ENCODE assay signal across 8 cellular contexts in the genomic region with DNA sequence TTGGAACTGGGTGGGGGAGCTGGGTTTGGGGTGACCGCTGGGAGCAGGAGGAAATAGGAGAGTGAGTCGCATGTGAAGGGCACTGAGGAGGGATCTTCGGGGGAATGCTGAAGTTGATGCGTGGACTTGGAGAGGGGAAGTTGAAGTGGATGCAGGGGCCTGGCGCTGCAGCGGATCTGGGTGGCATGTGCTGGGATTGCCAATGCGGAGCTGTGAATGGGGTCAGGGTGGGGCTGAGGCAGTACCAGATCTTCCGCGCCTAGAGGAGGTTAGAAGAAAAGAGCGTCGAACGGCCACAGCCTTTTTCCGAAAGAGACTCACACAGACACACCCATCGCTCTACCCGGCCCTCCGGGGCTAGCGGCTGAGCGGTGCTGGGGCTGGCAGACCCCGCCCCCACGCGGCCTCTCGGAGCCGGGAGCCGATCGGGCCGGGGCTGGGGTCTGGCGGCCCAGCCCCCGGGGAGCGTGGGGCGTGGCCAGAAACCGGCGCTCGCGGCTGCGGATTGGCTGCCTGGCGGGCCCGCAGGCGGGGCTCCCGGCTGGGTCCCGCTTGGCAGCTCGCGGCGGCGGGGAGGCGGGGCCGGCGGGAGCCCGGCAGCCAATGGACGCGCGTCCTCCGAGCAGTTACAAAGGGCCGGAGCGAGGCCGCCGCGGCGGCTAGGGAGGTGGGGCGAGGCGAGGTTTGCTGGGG. TPM values are rescaled to one million over a fixed set of nuclear protein-coding genes. Genes with fewer than 3 reads are reported as not detected.
A peak's percentile ranks its signal among the peaks of the same experiment; 100 is the strongest.
DNase-seq lines count a peak whose midpoint lies in the region; ATAC-seq and TF ChIP-seq lines count a peak whose summit lies in the region.

A gene (plus strand): TSS at position 655 of the 693 bp plus-strand sequence. CDS start 93 bp downstream, outside the sequence.

- no peaks in the 10 kb centered on the region for H3K36me3 ChIP-seq in suprapubic skin

- no peaks in the 10 kb centered on the region; the same call in none of the 2 replicates for H3K27me3 Mint-ChIP-seq in HFFc6 (ENCODE audit: insufficient read depth)
- H3K27me3 Mint-ChIP-seq in activated naive CD4-positive, alpha-beta T cell treated with anti-CD3 and anti-CD28 coated beads, Interleukin-2, amount 50 U/mL, for 24 hours, result no peaks in the 10 kb centered on the region

- H3K36me3 Mint-ChIP-seq in HFFc6 (ENCODE audit: low read depth), result no peaks in the 10 kb centered on the region; the same call in 1 of the 2 replicates
- no peaks in the 10 kb centered on the region for H3K36me3 Mint-ChIP-seq in activated naive CD4-positive, alpha-beta T cell treated with anti-CD3 and anti-CD28 coated beads, Interleukin-2, amount 50 U/mL, for 24 hours

- H3K9me3 Mint-ChIP-seq in HFFc6, result no peaks in the 10 kb centered on the region
- no peaks in the 10 kb centered on the region for H3K9me3 Mint-ChIP-seq in activated naive CD4-positive, alpha-beta T cell treated with anti-CD3 and anti-CD28 coated beads, Interleukin-2, amount 50 U/mL, for 24 hours

- ATAC-seq in SK-N-SH treated with all-trans-retinoic acid at 6 μM for 48 hours, result peak; percentile 87

- peaks cover 46% of the 10 kb centered on the region for H3K4me1 ChIP-seq in suprapubic skin

- TF ChIP-seq POLR2A in suprapubic skin (IDR thresholded peaks at IDR 0.05), result peak; percentile 79 to 86

- peak; percentile 32; the same call in 1 of the 2 replicates for TF ChIP-seq CTCF in HFFc6 (IDR thresholded peaks at IDR 0.05)
- TF ChIP-seq CTCF in suprapubic skin (IDR thresholded peaks at IDR 0.05), result peak in 1 of 2 donors; percentile 17

- H3K4me1 Mint-ChIP-seq in HFFc6 (ENCODE audit: low read depth), result peaks cover 56% of the 10 kb centered on the region
- peaks cover 62% of the 10 kb centered on the region for H3K4me1 Mint-ChIP-seq in activated naive CD4-positive, alpha-beta T cell treated with anti-CD3 and anti-CD28 coated beads, Interleukin-2, amount 50 U/mL, for 24 hours

- no peaks in the 10 kb centered on the region for H3K27me3 ChIP-seq in suprapubic skin

- peak within 1 kb of the TSS; percentile 92 for H3K4me3 Mint-ChIP-seq in HFFc6
- peak within 1 kb of the TSS; percentile 91 for H3K4me3 Mint-ChIP-seq in activated naive CD4-positive, alpha-beta T cell treated with anti-CD3 and anti-CD28 coated beads, Interleukin-2, amount 50 U/mL, for 24 hours

- peak within 1 kb of the TSS; percentile 72 for H3K4me3 ChIP-seq in suprapubic skin

- DNase-seq in GM04503 (ENCODE audit: low read depth) (peak; percentile 53), HFFc6 (peak; percentile 83), NAMALWA (ENCODE audit: low spot score) (peak; percentile 95), globus pallidus (ENCODE audit: low spot score) (peak; percentile 94), occipital lobe (lab: John Stamatoyannopoulos, UW) (peak; percentile 91), suprapubic skin (ENCODE audit: low spot score in 2 of 2) (peak; percentile 91 to 93)

- peak within 1 kb of the TSS; percentile 84 for H3K27ac Mint-ChIP-seq in HFFc6
- H3K27ac Mint-ChIP-seq in activated naive CD4-positive, alpha-beta T cell treated with anti-CD3 and anti-CD28 coated beads, Interleukin-2, amount 50 U/mL, for 24 hours, result peak within 1 kb of the TSS; percentile 85

- 0% methylated on average over 33 of the region's 60 CpGs for WGBS in suprapubic skin

- TF ChIP-seq EP300 in suprapubic skin (IDR thresholded peaks at IDR 0.05), result no peak

- peak within 1 kb of the TSS; percentile 93 for H3K27ac ChIP-seq in suprapubic skin

- no peaks in the 10 kb centered on the region for H3K9me3 ChIP-seq in suprapubic skin

TF ChIP-seq in SK-N-SH treated with all-trans-retinoic acid at 6 μM for 48 hours, 23 proteins besides CTCF, POLR2A, EP300 and RAD21:
- TF ChIP-seq ISL1 (CRISPR knock-in tag; IDR thresholded peaks at IDR 0.05) (no peak), ZFP30 (CRISPR knock-in tag; IDR thresholded peaks at IDR 0.05) (no peak), ZNF70 (CRISPR knock-in tag; IDR thresholded peaks at IDR 0.05) (no peak), ESRRG (CRISPR knock-in tag; IDR thresholded peaks at IDR 0.05) (no peak), TOX (CRISPR knock-in tag; IDR thresholded peaks at IDR 0.05; ENCODE audit: borderline replicate concordance) (no peak), ZNF565 (CRISPR knock-in tag; conservative IDR thresholded peaks at IDR 0.05; ENCODE audit: low read depth) (no peak), ZFP3 (CRISPR knock-in tag; IDR thresholded peaks at IDR 0.05) (no peak), OSR1 (CRISPR knock-in tag; IDR thresholded peaks at IDR 0.05) (no peak), RARB (CRISPR knock-in tag; IDR thresholded peaks at IDR 0.05) (no peak), ZC3H10 (CRISPR knock-in tag; IDR thresholded peaks at IDR 0.05) (no peak), BACH2 (CRISPR knock-in tag; IDR thresholded peaks at IDR 0.05; ENCODE audit: borderline replicate concordance) (no peak), ARNTL (CRISPR knock-in tag; IDR thresholded peaks at IDR 0.05; ENCODE audit: borderline replicate concordance, low read depth) (no peak), CSDC2 (CRISPR knock-in tag; IDR thresholded peaks at IDR 0.05) (no peak)
- TF ChIP-seq, protein P1, sequence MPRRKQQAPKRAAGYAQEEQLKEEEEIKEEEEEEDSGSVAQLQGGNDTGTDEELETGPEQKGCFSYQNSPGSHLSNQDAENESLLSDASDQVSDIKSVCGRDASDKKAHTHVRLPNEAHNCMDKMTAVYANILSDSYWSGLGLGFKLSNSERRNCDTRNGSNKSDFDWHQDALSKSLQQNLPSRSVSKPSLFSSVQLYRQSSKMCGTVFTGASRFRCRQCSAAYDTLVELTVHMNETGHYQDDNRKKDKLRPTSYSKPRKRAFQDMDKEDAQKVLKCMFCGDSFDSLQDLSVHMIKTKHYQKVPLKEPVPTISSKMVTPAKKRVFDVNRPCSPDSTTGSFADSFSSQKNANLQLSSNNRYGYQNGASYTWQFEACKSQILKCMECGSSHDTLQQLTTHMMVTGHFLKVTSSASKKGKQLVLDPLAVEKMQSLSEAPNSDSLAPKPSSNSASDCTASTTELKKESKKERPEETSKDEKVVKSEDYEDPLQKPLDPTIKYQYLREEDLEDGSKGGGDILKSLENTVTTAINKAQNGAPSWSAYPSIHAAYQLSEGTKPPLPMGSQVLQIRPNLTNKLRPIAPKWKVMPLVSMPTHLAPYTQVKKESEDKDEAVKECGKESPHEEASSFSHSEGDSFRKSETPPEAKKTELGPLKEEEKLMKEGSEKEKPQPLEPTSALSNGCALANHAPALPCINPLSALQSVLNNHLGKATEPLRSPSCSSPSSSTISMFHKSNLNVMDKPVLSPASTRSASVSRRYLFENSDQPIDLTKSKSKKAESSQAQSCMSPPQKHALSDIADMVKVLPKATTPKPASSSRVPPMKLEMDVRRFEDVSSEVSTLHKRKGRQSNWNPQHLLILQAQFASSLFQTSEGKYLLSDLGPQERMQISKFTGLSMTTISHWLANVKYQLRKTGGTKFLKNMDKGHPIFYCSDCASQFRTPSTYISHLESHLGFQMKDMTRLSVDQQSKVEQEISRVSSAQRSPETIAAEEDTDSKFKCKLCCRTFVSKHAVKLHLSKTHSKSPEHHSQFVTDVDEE (CRISPR knock-in tag; IDR thresholded peaks at IDR 0.05), result no peak
- TF ChIP-seq, protein P2, sequence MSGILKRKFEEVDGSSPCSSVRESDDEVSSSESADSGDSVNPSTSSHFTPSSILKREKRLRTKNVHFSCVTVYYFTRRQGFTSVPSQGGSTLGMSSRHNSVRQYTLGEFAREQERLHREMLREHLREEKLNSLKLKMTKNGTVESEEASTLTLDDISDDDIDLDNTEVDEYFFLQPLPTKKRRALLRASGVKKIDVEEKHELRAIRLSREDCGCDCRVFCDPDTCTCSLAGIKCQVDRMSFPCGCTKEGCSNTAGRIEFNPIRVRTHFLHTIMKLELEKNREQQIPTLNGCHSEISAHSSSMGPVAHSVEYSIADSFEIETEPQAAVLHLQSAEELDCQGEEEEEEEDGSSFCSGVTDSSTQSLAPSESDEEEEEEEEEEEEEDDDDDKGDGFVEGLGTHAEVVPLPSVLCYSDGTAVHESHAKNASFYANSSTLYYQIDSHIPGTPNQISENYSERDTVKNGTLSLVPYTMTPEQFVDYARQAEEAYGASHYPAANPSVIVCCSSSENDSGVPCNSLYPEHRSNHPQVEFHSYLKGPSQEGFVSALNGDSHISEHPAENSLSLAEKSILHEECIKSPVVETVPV (CRISPR knock-in tag; IDR thresholded peaks at IDR 0.05), result no peak
- TF ChIP-seq, protein P3, sequence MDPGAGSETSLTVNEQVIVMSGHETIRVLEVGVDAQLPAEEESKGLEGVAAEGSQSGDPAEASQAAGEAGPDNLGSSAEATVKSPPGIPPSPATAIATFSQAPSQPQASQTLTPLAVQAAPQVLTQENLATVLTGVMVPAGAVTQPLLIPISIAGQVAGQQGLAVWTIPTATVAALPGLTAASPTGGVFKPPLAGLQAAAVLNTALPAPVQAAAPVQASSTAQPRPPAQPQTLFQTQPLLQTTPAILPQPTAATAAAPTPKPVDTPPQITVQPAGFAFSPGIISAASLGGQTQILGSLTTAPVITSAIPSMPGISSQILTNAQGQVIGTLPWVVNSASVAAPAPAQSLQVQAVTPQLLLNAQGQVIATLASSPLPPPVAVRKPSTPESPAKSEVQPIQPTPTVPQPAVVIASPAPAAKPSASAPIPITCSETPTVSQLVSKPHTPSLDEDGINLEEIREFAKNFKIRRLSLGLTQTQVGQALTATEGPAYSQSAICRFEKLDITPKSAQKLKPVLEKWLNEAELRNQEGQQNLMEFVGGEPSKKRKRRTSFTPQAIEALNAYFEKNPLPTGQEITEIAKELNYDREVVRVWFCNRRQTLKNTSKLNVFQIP (CRISPR knock-in tag; IDR thresholded peaks at IDR 0.05; ENCODE audit: borderline replicate concordance, low read depth), result no peak
TF ChIP-seq in SK-N-SH treated with all-trans-retinoic acid at 6 μM for 48 hours: peak in this region for 0.

RNA-seq across cellular contexts. Expression of the gene that starts here (rescaled TPM):
- 10 to 100 TPM; 28.8 to 39.1 (median 32.7) TPM for total RNA-seq in HFFc6 (2021; fragmentation: NEBNext Ultra II Directional; extraction: Animal tissue kit (Norgen Biotek cat#: 25700))
- total RNA-seq in occipital lobe, result 109 TPM
- 10 to 100 TPM; 11.3 to 19.8 (median 14.7) TPM for total RNA-seq in suprapubic skin

Comparison
In these comparisons a context has a peak if more than half of its experiments do, and no peak if none do; other contexts are left out.
1. Peak in every context shown above with its lines: DNase-seq, ATAC-seq, H3K4me3 ChIP-seq and H3K27ac ChIP-seq.